14 cellular contexts compared by ENCODE assay signal in the genomic region with DNA sequence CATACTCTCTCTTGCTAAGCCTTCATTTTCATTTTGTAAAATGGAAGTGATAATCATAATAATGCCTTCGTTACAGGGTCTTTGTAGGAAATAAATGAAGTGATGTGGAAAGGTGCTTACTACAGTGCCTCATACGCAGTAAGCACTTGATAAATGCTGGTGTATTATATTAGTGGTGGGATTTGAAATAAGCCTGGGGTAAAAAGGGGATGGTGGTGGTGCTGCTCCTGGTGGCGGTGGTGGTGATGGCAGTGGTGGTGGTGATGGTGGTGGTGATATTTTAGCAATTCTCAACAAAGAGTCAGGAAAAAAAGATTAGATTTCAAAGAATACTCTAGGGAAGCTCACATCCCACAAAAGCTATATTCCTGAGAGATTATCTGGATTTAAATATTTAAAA. TPM values are rescaled to one million over a fixed set of nuclear protein-coding genes. Genes with fewer than 3 reads are reported as not detected.
DNase-seq lines count a peak whose midpoint lies in the region; ATAC-seq and TF ChIP-seq lines count a peak whose summit lies in the region.
"Had no signal": no experiment of that assay in that cellular context is flagged by ENCODE, and none has a peak within 500 bp of the region (broad histone marks: within the 10 kb centered on the region; RNA-seq: fewer than 3 reads in every experiment).

No MANE protein-coding gene starts in this region.

- peaks cover 4% of the 10 kb centered on the region; the same call in 1 of the 2 replicates for H3K27me3 Mint-ChIP-seq in WTC11 (ENCODE audit: low read depth)
- H3K27me3 Mint-ChIP-seq in type B pancreatic cell: no peaks in the 10 kb centered on the region

- no peak for TF ChIP-seq POLR2A in adrenal gland (IDR thresholded peaks at IDR 0.05)

- H3K27ac Mint-ChIP-seq in WTC11 (no peak overlapping the region), type B pancreatic cell (peak overlapping the region; percentile 81)

- no peak overlapping the region for H3K27ac ChIP-seq in adrenal gland

- no peaks in the 10 kb centered on the region for H3K27me3 ChIP-seq in adrenal gland

- H3K9me3 ChIP-seq in adrenal gland (replicated peaks in 1 of 3): peaks cover 0 to 11% (median 7%) of the 10 kb centered on the region in 3 donors

- CTCF ChIA-PET in WTC11 (lab: Charles Lee): interaction anchor here (0.6 to 0.8 kb wide), 2 partner anchors 468 to 722 kb away, joined by 3 read pairs; no protein-coding TSS in a partner anchor

- TF ChIP-seq CTCF in GM12874 (IDR thresholded peaks at IDR 0.05; ENCODE audit: insufficient read depth, low read depth, low read length): 0 out of 2 replicates have a peak, but pooled peaks have one; percentile 9
- TF ChIP-seq CTCF in WTC11 (IDR thresholded peaks at IDR 0.05): no peak
- peak; percentile 16 for TF ChIP-seq CTCF in fibroblast of the aortic adventitia (IDR thresholded peaks at IDR 0.05; ENCODE audit: insufficient read depth, low read length)
- TF ChIP-seq CTCF in type B pancreatic cell (conservative IDR thresholded peaks at IDR 0.05): peak; percentile 17
- TF ChIP-seq CTCF in adrenal gland (IDR thresholded peaks at IDR 0.05): no peak

- H3K4me3 ChIP-seq in fibroblast of the aortic adventitia (ENCODE audit: low read depth, low read length) (no peak overlapping the region), adrenal gland (no peak overlapping the region)

- H3K36me3 ChIP-seq in adrenal gland (replicated peaks in 1 of 2): no peaks in the 10 kb centered on the region

- no peaks in the 10 kb centered on the region for H3K4me1 ChIP-seq in adrenal gland (replicated peaks in 1 of 2)

- ATAC-seq in WTC11: peak; percentile 43
- ATAC-seq: PC-3 had no signal

- 76 to 85% (median 82%) methylated on average over 3 of the region's 3 CpGs for WGBS in adrenal gland, 4 donors

- POLR2A ChIA-PET in WTC11 (lab: Charles Lee): no interaction called here

- H3K36me3 Mint-ChIP-seq in WTC11 (peaks cover 10% of the 10 kb centered on the region; the same call in 1 of the 2 replicates), type B pancreatic cell (no peaks in the 10 kb centered on the region)

- H3K4me3 Mint-ChIP-seq in WTC11: no peak overlapping the region
- H3K4me3 Mint-ChIP-seq in type B pancreatic cell: peak overlapping the region; percentile 38

- H3K9me3 Mint-ChIP-seq in WTC11 (peaks cover 20% of the 10 kb centered on the region), type B pancreatic cell (no peaks in the 10 kb centered on the region)

- intact Hi-C loops in adrenal gland (cut with DNase I): no loop called here

- H3K4me1 Mint-ChIP-seq in WTC11: no peaks in the 10 kb centered on the region
- H3K4me1 Mint-ChIP-seq in type B pancreatic cell (ENCODE audit: unreplicated experiment): peaks cover 14% of the 10 kb centered on the region

- DNase-seq in WTC11 (ENCODE audit: low spot score) (no peak), fibroblast of the aortic adventitia (ENCODE audit: low read depth) (no peak), type B pancreatic cell (ENCODE audit: extremely low spot score, unreplicated experiment) (no peak), adrenal gland (no peak), NCI-H1105 treated with DMSO at 0.1 percent for 48 hours (lab: John Stamatoyannopoulos, UW) (no peak), DMS53 (lab: John Stamatoyannopoulos, UW) (no peak)
- DNase-seq: C1 segment of cervical spinal cord, DMS 273 treated with DMSO at 0.1 percent for 48 hours, EL, NCI-H146, NCI-H226, NCI-H526, PC-3 had no signal

TF ChIP-seq in WTC11, 78 proteins besides CTCF, POLR2A, EP300 and RAD21:
- no peak for TF ChIP-seq ZBTB21 (CRISPR knock-in tag; IDR thresholded peaks at IDR 0.05; ENCODE audit: borderline replicate concordance)
- TF ChIP-seq CREB1 (CRISPR knock-in tag; IDR thresholded peaks at IDR 0.05): no peak
- TF ChIP-seq ATF6 (CRISPR knock-in tag; IDR thresholded peaks at IDR 0.05): no peak
- no peak for TF ChIP-seq SP1 (CRISPR knock-in tag; conservative IDR thresholded peaks at IDR 0.05)
- TF ChIP-seq TP53 (CRISPR knock-in tag; IDR thresholded peaks at IDR 0.05): no peak
- no peak for TF ChIP-seq NFYB (CRISPR knock-in tag; conservative IDR thresholded peaks at IDR 0.05; ENCODE audit: low read depth)
- TF ChIP-seq OVOL2 (CRISPR knock-in tag; IDR thresholded peaks at IDR 0.05; ENCODE audit: borderline replicate concordance): no peak
- TF ChIP-seq CDX4 (CRISPR knock-in tag; IDR thresholded peaks at IDR 0.05; ENCODE audit: borderline replicate concordance): no peak
- no peak for TF ChIP-seq CBFB (CRISPR knock-in tag; IDR thresholded peaks at IDR 0.05; ENCODE audit: low read depth)
- no peak for TF ChIP-seq GABPB1 (CRISPR knock-in tag; IDR thresholded peaks at IDR 0.05)
- TF ChIP-seq SMAD4 (CRISPR knock-in tag; IDR thresholded peaks at IDR 0.05): no peak
- no peak for TF ChIP-seq TEAD4 (CRISPR knock-in tag; IDR thresholded peaks at IDR 0.05)
- no peak for TF ChIP-seq ATF1 (CRISPR knock-in tag; IDR thresholded peaks at IDR 0.05)
- TF ChIP-seq KAT7 (CRISPR knock-in tag; IDR thresholded peaks at IDR 0.05; ENCODE audit: borderline replicate concordance): no peak
- TF ChIP-seq ERG (CRISPR knock-in tag; IDR thresholded peaks at IDR 0.05): no peak
- no peak for TF ChIP-seq HMGA2 (CRISPR knock-in tag; IDR thresholded peaks at IDR 0.05)
- no peak for TF ChIP-seq IRF1 (CRISPR knock-in tag; IDR thresholded peaks at IDR 0.05)
- TF ChIP-seq, protein P1, sequence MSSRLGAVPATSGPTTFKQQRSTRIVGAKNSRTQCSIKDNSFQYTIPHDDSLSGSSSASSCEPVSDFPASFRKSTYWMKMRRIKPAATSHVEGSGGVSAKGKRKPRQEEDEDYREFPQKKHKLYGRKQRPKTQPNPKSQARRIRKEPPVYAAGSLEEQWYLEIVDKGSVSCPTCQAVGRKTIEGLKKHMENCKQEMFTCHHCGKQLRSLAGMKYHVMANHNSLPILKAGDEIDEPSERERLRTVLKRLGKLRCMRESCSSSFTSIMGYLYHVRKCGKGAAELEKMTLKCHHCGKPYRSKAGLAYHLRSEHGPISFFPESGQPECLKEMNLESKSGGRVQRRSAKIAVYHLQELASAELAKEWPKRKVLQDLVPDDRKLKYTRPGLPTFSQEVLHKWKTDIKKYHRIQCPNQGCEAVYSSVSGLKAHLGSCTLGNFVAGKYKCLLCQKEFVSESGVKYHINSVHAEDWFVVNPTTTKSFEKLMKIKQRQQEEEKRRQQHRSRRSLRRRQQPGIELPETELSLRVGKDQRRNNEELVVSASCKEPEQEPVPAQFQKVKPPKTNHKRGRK (CRISPR knock-in tag; IDR thresholded peaks at IDR 0.05; ENCODE audit: borderline replicate concordance): no peak
TF ChIP-seq in WTC11: peak in this region for 0.

RNA-seq across cellular contexts. Expression of gene ATP1B1, which starts 35.5 kb away (rescaled TPM):
- total RNA-seq in WTC11 (2021) (40.7 to 41.9 TPM (median 41.8 TPM) in 3 replicates), fibroblast of the aortic adventitia (ENCODE audit: low replicate concordance) (13.7 and 39.7 TPM in 2 replicates), type B pancreatic cell (ENCODE audit: low replicate concordance) (237 and 306 TPM in 2 replicates), adrenal gland (100 to 1,000 TPM in 7 of 8 donors, 10 to 100 TPM in 1; 97.8 to 187 (median 161) TPM)
- polyA plus RNA-seq in adrenal gland: 100 to 1,000 TPM in 1 of 3 donors, 10 to 100 TPM in 2; 85.7 to 122 (median 86.4) TPM

Comparison
In these comparisons a context has a peak if more than half of its experiments do, and no peak if none do; other contexts are left out.
1. CTCF ChIP-seq: peak in GM12874 (single experiment), fibroblast of the aortic adventitia (single experiment) and type B pancreatic cell (single experiment); none in WTC11 (single experiment) and adrenal gland (0 of 6).